Comparison of ENCODE assay signal across 8 cellular contexts in the genomic region with DNA sequence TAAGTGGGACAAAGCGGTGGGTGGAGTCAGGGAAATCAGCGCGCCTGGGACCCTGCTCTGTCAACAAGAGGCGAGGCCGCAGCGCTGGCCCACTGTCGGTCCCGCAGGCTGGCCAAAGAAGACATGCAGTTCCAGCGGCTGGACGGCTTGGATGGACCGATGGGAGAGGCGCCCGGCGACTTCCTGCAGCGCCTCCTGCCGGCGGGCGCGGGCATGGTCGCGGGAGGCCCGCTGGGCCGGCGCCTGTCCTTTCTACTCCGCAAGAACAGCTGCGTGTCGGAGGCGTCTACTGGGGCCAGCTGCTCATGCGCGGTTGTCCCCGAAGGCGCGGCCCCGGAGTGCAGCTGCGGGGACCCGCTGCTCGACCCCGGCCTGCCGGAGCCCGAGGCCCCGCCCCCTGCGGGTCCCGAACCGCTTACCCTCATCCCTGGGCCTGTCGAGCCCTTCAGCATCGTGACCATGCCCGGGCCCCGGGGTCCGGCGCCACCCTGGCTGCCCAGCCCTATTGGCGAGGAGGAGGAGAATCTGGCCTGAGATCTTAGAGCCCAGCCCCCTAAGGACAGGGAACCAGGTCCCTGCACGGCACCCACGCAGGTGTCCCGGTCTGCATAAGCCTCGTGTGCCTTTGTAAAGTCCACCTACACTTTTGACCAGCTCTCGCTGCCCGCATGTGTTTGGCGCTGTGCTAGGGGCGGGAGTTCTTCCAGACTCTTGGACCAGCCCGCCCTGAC. TPM values are rescaled to one million over a fixed set of nuclear protein-coding genes. Genes with fewer than 3 reads are reported as not detected.
DNase-seq lines count a peak whose midpoint lies in the region; ATAC-seq and TF ChIP-seq lines count a peak whose summit lies in the region.

No MANE protein-coding gene starts in this region.

- no peaks in the 10 kb centered on the region for H4K20me1 ChIP-seq in neural cell (ENCODE audit: insufficient read depth)

- WGBS in tibial nerve, 2 donors = 17 to 20% methylated on average over 19 to 21 of the region's 60 CpGs

- H3K27ac ChIP-seq in CD8-positive, alpha-beta memory T cell (ENCODE audit: low read depth, low read length) = no peak overlapping the region
- H3K27ac ChIP-seq in neural cell (ENCODE audit: low read length) (no peak overlapping the region), tibial nerve (peak overlapping the region in 2 of 4 donors; percentile 20 to 25)

- no peak for TF ChIP-seq POLR2A in tibial nerve (IDR thresholded peaks at IDR 0.05)

- peak overlapping the region in 3 of 7 donors; percentile 15 to 50 (median 23) for H3K4me3 Mint-ChIP-seq in CD8-positive, alpha-beta memory T cell

- no peak overlapping the region for H3K4me3 ChIP-seq in CD8-positive, alpha-beta memory T cell (ENCODE audit: low read length)
- peak overlapping the region; percentile 52 for H3K4me3 ChIP-seq in fibroblast of villous mesenchyme (ENCODE audit: low read depth, low read length)
- H3K4me3 ChIP-seq in neural cell (ENCODE audit: low read length) = no peak overlapping the region
- H3K4me3 ChIP-seq in tibial nerve = peak overlapping the region in 3 of 4 donors; percentile 4 to 43 (median 43)

- CTCF ChIA-PET in CD8-positive, alpha-beta memory T cell (lab: Charles Lee) = interaction anchor here (0.6 to 14.6 kb wide), 24 partner anchors 9 to 185 kb away, joined by 3 to 326 read pairs (median 4); a partner anchor contains a TSS

- peak; percentile 45 to 65 (median 54) for DNase-seq in CD8-positive, alpha-beta memory T cell
- DNase-seq in HuH-7 (ENCODE audit: low spot score) (peak; percentile 85), RKO (ENCODE audit: low spot score) (peak; percentile 46), fibroblast of villous mesenchyme (ENCODE audit: low read depth) (peak; percentile 76), tibial nerve (ENCODE audit: low spot score in 2 of 2) (no peak)
- peak; percentile 43 for DNase-seq in activated effector memory CD4-positive, alpha-beta T cell treated with Interleukin-2 at 50 U/mL for 16 hours

- TF ChIP-seq CTCF in fibroblast of villous mesenchyme (IDR thresholded peaks at IDR 0.05; ENCODE audit: insufficient read depth, low read depth, low read length) (peak; percentile 90), neural cell (IDR thresholded peaks at IDR 0.05; ENCODE audit: poor library complexity, severe bottlenecking) (peak; percentile 52), tibial nerve (IDR thresholded peaks at IDR 0.05) (peak; percentile 77 to 92 (median 87))

- no peak for TF ChIP-seq RAD21 in neural cell (conservative IDR thresholded peaks at IDR 0.05)

- H3K36me3 Mint-ChIP-seq in CD8-positive, alpha-beta memory T cell = peaks cover 0 to 1% (median 0%) of the 10 kb centered on the region in 3 donors

- no peak overlapping the region for H3K27ac Mint-ChIP-seq in CD8-positive, alpha-beta memory T cell

- H3K27me3 Mint-ChIP-seq in CD8-positive, alpha-beta memory T cell = peaks cover 19 to 32% of the 10 kb centered on the region in 2 donors

- peaks cover 4% of the 10 kb centered on the region for H3K27me3 ChIP-seq in CD8-positive, alpha-beta memory T cell (ENCODE audit: insufficient read depth, low read length, poor library complexity, severe bottlenecking)
- H3K27me3 ChIP-seq in neural cell (ENCODE audit: insufficient read depth, low read depth, low read length) (no peaks in the 10 kb centered on the region), tibial nerve (peaks cover 0 to 10% of the 10 kb centered on the region in 2 donors)

- H2AFZ ChIP-seq in neural cell (ENCODE audit: low read depth, low read length) = no peak overlapping the region

- no peaks in the 10 kb centered on the region for H3K79me2 ChIP-seq in neural cell (replicated peaks; ENCODE audit: insufficient read depth, low read length)

- no peak overlapping the region for H3K4me2 ChIP-seq in neural cell (ENCODE audit: low read length)

- no peak overlapping the region for H3K9ac ChIP-seq in neural cell (ENCODE audit: low read length)

- peaks cover 5 to 8% (median 8%) of the 10 kb centered on the region in 3 donors for H3K4me1 Mint-ChIP-seq in CD8-positive, alpha-beta memory T cell

- no peaks in the 10 kb centered on the region for H3K36me3 ChIP-seq in CD8-positive, alpha-beta memory T cell (ENCODE audit: insufficient read depth, low read length)
- H3K36me3 ChIP-seq in neural cell (ENCODE audit: insufficient read depth, low read length) (no peaks in the 10 kb centered on the region), tibial nerve (peaks cover 0 to under 1% (median 0%) of the 10 kb centered on the region in 3 donors)

- H3K4me1 ChIP-seq in CD8-positive, alpha-beta memory T cell (ENCODE audit: insufficient read depth, low read length) = peaks cover 9% of the 10 kb centered on the region
- H3K4me1 ChIP-seq in tibial nerve = peaks cover 0 to 12% (median 9%) of the 10 kb centered on the region in 4 donors

- TF ChIP-seq EP300 in neural cell (conservative IDR thresholded peaks at IDR 0.05; ENCODE audit: poor library complexity, severe bottlenecking) = no peak
- TF ChIP-seq EP300 in tibial nerve (IDR thresholded peaks at IDR 0.05) = no peak

- H3K9me3 Mint-ChIP-seq in CD8-positive, alpha-beta memory T cell = no peaks in the 10 kb centered on the region

- H3F3A ChIP-seq in neural cell (ENCODE audit: insufficient read depth, low read length, poor library complexity, severe bottlenecking) = no peaks in the 10 kb centered on the region

- H3K9me2 ChIP-seq in neural cell (ENCODE audit: insufficient read depth, low read length) = no peaks in the 10 kb centered on the region

- POLR2A ChIA-PET in CD8-positive, alpha-beta memory T cell (lab: Charles Lee) = no interaction called here

- ATAC-seq in GM21825 (IDR thresholded peaks at IDR 0.05; ENCODE audit: unreplicated experiment) = no peak

- no peaks in the 10 kb centered on the region for H3K9me3 ChIP-seq in CD8-positive, alpha-beta memory T cell (ENCODE audit: low read length)
- H3K9me3 ChIP-seq in neural cell (ENCODE audit: low read length) = no peaks in the 10 kb centered on the region
- H3K9me3 ChIP-seq in tibial nerve = no peaks in the 10 kb centered on the region

TF ChIP-seq in neural cell, 6 proteins besides CTCF, POLR2A, EP300 and RAD21:
- TF ChIP-seq MXI1 (conservative IDR thresholded peaks at IDR 0.05; ENCODE audit: poor library complexity, severe bottlenecking) (no peak), EZH2 (IDR thresholded peaks at IDR 0.05; ENCODE audit: borderline replicate concordance, insufficient read depth, low read length, poor library complexity, severe bottlenecking) (no peak), POLR2AphosphoS5 (IDR thresholded peaks at IDR 0.05) (no peak), TAF1 (IDR thresholded peaks at IDR 0.05; ENCODE audit: low read depth) (no peak), SMC3 (conservative IDR thresholded peaks at IDR 0.05; ENCODE audit: poor library complexity) (no peak)
- TF ChIP-seq, protein P1, sequence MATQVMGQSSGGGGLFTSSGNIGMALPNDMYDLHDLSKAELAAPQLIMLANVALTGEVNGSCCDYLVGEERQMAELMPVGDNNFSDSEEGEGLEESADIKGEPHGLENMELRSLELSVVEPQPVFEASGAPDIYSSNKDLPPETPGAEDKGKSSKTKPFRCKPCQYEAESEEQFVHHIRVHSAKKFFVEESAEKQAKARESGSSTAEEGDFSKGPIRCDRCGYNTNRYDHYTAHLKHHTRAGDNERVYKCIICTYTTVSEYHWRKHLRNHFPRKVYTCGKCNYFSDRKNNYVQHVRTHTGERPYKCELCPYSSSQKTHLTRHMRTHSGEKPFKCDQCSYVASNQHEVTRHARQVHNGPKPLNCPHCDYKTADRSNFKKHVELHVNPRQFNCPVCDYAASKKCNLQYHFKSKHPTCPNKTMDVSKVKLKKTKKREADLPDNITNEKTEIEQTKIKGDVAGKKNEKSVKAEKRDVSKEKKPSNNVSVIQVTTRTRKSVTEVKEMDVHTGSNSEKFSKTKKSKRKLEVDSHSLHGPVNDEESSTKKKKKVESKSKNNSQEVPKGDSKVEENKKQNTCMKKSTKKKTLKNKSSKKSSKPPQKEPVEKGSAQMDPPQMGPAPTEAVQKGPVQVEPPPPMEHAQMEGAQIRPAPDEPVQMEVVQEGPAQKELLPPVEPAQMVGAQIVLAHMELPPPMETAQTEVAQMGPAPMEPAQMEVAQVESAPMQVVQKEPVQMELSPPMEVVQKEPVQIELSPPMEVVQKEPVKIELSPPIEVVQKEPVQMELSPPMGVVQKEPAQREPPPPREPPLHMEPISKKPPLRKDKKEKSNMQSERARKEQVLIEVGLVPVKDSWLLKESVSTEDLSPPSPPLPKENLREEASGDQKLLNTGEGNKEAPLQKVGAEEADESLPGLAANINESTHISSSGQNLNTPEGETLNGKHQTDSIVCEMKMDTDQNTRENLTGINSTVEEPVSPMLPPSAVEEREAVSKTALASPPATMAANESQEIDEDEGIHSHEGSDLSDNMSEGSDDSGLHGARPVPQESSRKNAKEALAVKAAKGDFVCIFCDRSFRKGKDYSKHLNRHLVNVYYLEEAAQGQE (IDR thresholded peaks at IDR 0.05; ENCODE audit: borderline replicate concordance) = no peak

RNA-seq across cellular contexts. Expression of a gene that starts 6.1 kb away (rescaled TPM):
- not detected for total RNA-seq in CD8-positive, alpha-beta memory T cell
- not detected for polyA plus RNA-seq in CD8-positive, alpha-beta memory T cell
- total RNA-seq in fibroblast of villous mesenchyme (not detected in 2 replicates), tibial nerve (under 1 TPM in 1 of 4 donors, not detected in 3; 0.21 TPM)
- not detected in 2 replicates for polyA plus RNA-seq in neural cell
- not detected in 2 replicates for polyA minus RNA-seq in neural cell

RNA-seq across cellular contexts. Expression of a gene that starts 17.6 kb away (rescaled TPM):
- total RNA-seq in CD8-positive, alpha-beta memory T cell = 10 to 100 TPM in 1 of 2 experiments, 1 to 10 TPM in 1; 9.8 to 11.4 TPM
- polyA plus RNA-seq in CD8-positive, alpha-beta memory T cell = 2.9 TPM
- 12.2 and 15.1 TPM in 2 replicates for total RNA-seq in fibroblast of villous mesenchyme
- 28.4 and 44.3 TPM in 2 replicates for polyA plus RNA-seq in neural cell
- polyA minus RNA-seq in neural cell = 14.9 and 16.1 TPM in 2 replicates
- total RNA-seq in tibial nerve = 100 to 1,000 TPM in 1 of 4 donors, 10 to 100 TPM in 3; 27.3 to 109 (median 50.2) TPM

RNA-seq across cellular contexts. Expression of a gene that starts 20.4 kb away (rescaled TPM):
- total RNA-seq in CD8-positive, alpha-beta memory T cell = 100 to 1,000 TPM in 1 of 2 experiments, 10 to 100 TPM in 1; 96.9 to 101 TPM
- 72.5 TPM for polyA plus RNA-seq in CD8-positive, alpha-beta memory T cell
- total RNA-seq in fibroblast of villous mesenchyme = 79.2 and 82.5 TPM in 2 replicates
- polyA plus RNA-seq in neural cell = 89.6 and 112 TPM in 2 replicates
- 44.6 and 53.8 TPM in 2 replicates for polyA minus RNA-seq in neural cell
- 10 to 100 TPM; 22.6 to 40.4 (median 36.3) TPM for total RNA-seq in tibial nerve

RNA-seq across cellular contexts. Expression of a gene that starts 23.2 kb away (rescaled TPM):
- 100 to 1,000 TPM; 243 to 247 TPM for total RNA-seq in CD8-positive, alpha-beta memory T cell
- 248 TPM for polyA plus RNA-seq in CD8-positive, alpha-beta memory T cell
- total RNA-seq in fibroblast of villous mesenchyme = 127 and 153 TPM in 2 replicates
- 405 and 418 TPM in 2 replicates for polyA plus RNA-seq in neural cell
- 101 TPM in 2 replicates for polyA minus RNA-seq in neural cell
- total RNA-seq in tibial nerve = 100 to 1,000 TPM; 328 to 649 (median 501) TPM

RNA-seq across cellular contexts. Expression of a gene that starts 33.6 kb away (rescaled TPM):
- total RNA-seq in CD8-positive, alpha-beta memory T cell = 100 to 1,000 TPM; 249 to 259 TPM
- 1,529 TPM for polyA plus RNA-seq in CD8-positive, alpha-beta memory T cell
- 88.1 and 107 TPM in 2 replicates for total RNA-seq in fibroblast of villous mesenchyme
- polyA plus RNA-seq in neural cell = 18.7 and 29.4 TPM in 2 replicates
- 14.1 and 26.8 TPM in 2 replicates for polyA minus RNA-seq in neural cell
- total RNA-seq in tibial nerve = 100 to 1,000 TPM; 421 to 676 (median 613) TPM

Comparison
In these comparisons a context has a peak if more than half of its experiments do, and no peak if none do; other contexts are left out.
1. DNase-seq: peak in CD8-positive, alpha-beta memory T cell (5 of 5), HuH-7 (single experiment), RKO (single experiment), activated effector memory CD4-positive, alpha-beta T cell treated with Interleukin-2 at 50 U/mL for 16 hours (single experiment) and fibroblast of villous mesenchyme (single experiment); none in tibial nerve (0 of 2).
2. H3K4me3 ChIP-seq: peak in fibroblast of villous mesenchyme (single experiment) and tibial nerve (3 of 4); none in CD8-positive, alpha-beta memory T cell (single experiment) and neural cell (single experiment).
3. Peak in every context shown above with its lines, with median percentiles within 50 percentile points of each other: CTCF ChIP-seq.